ENCODE assay signal across 12 cellular contexts in the genomic region with DNA sequence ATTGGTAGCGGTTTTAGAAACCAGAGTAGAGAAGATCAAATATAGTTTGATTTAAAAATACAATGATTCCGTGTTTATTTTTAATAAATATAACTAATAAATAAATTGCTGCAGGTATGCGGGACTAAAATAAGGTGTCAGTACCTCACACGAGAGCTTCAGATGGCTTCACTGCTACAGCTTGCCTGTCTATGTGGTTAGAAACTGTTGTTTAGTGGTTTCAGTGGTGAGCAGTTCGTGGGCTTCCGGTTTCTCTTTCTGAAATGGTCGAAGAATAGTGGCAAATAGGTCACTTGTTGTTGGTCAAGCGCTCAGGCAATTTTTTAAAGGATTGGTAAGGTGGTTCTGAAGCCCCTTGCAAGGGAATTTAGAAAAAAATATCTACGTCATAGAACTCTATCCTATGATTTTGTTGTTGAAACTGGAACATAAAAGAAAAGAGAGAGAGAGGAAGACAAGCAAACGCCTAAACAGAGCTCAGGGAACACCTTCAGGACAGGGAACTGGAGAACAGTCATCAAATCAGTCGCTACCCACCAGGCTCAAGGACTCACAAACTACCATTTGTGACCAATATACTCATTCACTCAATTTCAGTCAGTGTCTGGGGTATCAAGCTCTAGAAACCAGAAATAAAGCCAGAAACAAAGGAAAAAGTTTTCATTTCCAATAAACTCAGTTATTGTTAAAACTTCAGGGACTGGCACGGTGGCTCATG. TPM values are rescaled to one million over a fixed set of nuclear protein-coding genes. Genes with fewer than 3 reads are reported as not detected.
DNase-seq lines count a peak whose midpoint lies in the region; ATAC-seq and TF ChIP-seq lines count a peak whose summit lies in the region.
"Had no signal": no experiment of that assay in that cellular context is flagged by ENCODE, and none has a peak within 500 bp of the region (broad histone marks: within the 10 kb centered on the region; RNA-seq: fewer than 3 reads in every experiment).

No MANE protein-coding gene starts in this region.

- peak; percentile 81 for ATAC-seq in HG02870 (IDR thresholded peaks at IDR 0.05; ENCODE audit: unreplicated experiment)

- H3K4me1 ChIP-seq in PC-9 (replicated peaks; ENCODE audit: insufficient read depth), result no peaks in the 10 kb centered on the region
- peaks cover 4% of the 10 kb centered on the region for H3K4me1 ChIP-seq in smooth muscle cell (ENCODE audit: low read depth)

- H3K4me2 ChIP-seq in PC-9 (no peak overlapping the region), smooth muscle cell (no peak overlapping the region)

- H4K20me1 ChIP-seq in PC-9 (ENCODE audit: insufficient read depth) (no peaks in the 10 kb centered on the region), smooth muscle cell (ENCODE audit: low read depth) (no peaks in the 10 kb centered on the region)

- no TSS peak for BruUV-seq in PC-9 (replicated peaks; lab: Mats Ljungman, UMichigan)

- H3K36me3 ChIP-seq in PC-9 (ENCODE audit: low read depth), result no peaks in the 10 kb centered on the region
- H3K36me3 ChIP-seq in smooth muscle cell (ENCODE audit: low read depth), result no peaks in the 10 kb centered on the region
- H3K36me3 ChIP-seq: brain microvascular endothelial cell had no signal

- WGBS in smooth muscle cell (ENCODE audit: low lambda C conversion rate), result 93% methylated on average over 12 of the region's 12 CpGs

- CTCF ChIA-PET in PC-9 (lab: Charles Lee), result interaction anchor here (0.6 kb wide), 1 partner anchor 1035 kb away, joined by 3 read pairs; no protein-coding TSS in a partner anchor

- H3K9me3 ChIP-seq in PC-9 (ENCODE audit: insufficient read depth, low read depth) (no peaks in the 10 kb centered on the region), smooth muscle cell (replicated peaks; ENCODE audit: low read depth) (no peaks in the 10 kb centered on the region)

- H3K9ac ChIP-seq in smooth muscle cell (ENCODE audit: low read depth), result no peak overlapping the region

- POLR2A ChIA-PET in PC-9 (lab: Charles Lee; ENCODE audit: unreplicated experiment), result no interaction called here

- intact Hi-C loops in PC-9 (cut with micrococcal nuclease; ENCODE audit: unreplicated experiment), result no loop called here

- H3K9me2 ChIP-seq in PC-9 (ENCODE audit: insufficient read depth), result no peaks in the 10 kb centered on the region

- H3K79me2 ChIP-seq in PC-9 (ENCODE audit: low read depth) (no peaks in the 10 kb centered on the region), smooth muscle cell (ENCODE audit: low read depth) (no peaks in the 10 kb centered on the region)

- H3K27ac ChIP-seq in PC-9 (no peak overlapping the region), smooth muscle cell (ENCODE audit: low read depth) (no peak overlapping the region)
- H3K27ac ChIP-seq: 22Rv1, brain microvascular endothelial cell had no signal

- TF ChIP-seq CTCF in PC-9 (conservative IDR thresholded peaks at IDR 0.05) (no peak), smooth muscle cell (IDR thresholded peaks at IDR 0.05; ENCODE audit: borderline replicate concordance, insufficient read depth, poor library complexity, severe bottlenecking) (no peak)

- no peak overlapping the region for H3K4me3 ChIP-seq in PC-9
- no peak overlapping the region for H3K4me3 ChIP-seq in smooth muscle cell

- H2AFZ ChIP-seq in PC-9, result no peak overlapping the region
- H2AFZ ChIP-seq in smooth muscle cell (ENCODE audit: low read depth), result no peak overlapping the region

- DNase-seq in NK-92 (lab: John Stamatoyannopoulos, UW; ENCODE audit: unreplicated experiment) (peak; percentile 7), NOMO-1 treated with dmso at 0.1 percent for 144 hours (lab: John Stamatoyannopoulos, UW; ENCODE audit: unreplicated experiment) (peak; percentile 37), SK-N-DZ (ENCODE audit: low spot score) (no peak), PC-9 (no peak), smooth muscle cell (lab: John Stamatoyannopoulos, UW; ENCODE audit: unreplicated experiment) (no peak)
- no peak for DNase-seq in NK-92 treated with Interleukin-12 subunit alpha and Interleukin-12 subunit beta, amount 100 ng/mL, for 24 hours (lab: John Stamatoyannopoulos, UW)
- DNase-seq in stimulated activated CD8-positive, alpha-beta memory T cell treated with anti-CD3 and anti-CD28 coated beads, Interleukin-7, amount 100 ng/mL, for 4 hours (ENCODE audit: low read depth in 2 of 2), result peak; percentile 15 to 24
- DNase-seq: brain microvascular endothelial cell, NCI-H1105 treated with DMSO at 0.1 percent for 48 hours, substantia nigra had no signal

- no peaks in the 10 kb centered on the region for H3K27me3 ChIP-seq in PC-9 (ENCODE audit: insufficient read depth, low read depth)
- no peaks in the 10 kb centered on the region for H3K27me3 ChIP-seq in smooth muscle cell (ENCODE audit: low read depth)
- H3K27me3 ChIP-seq: brain microvascular endothelial cell had no signal

- H3F3A ChIP-seq in PC-9 (ENCODE audit: insufficient read depth, low read depth), result no peaks in the 10 kb centered on the region
- H3F3A ChIP-seq in smooth muscle cell (ENCODE audit: low read depth), result no peaks in the 10 kb centered on the region

RNA-seq across cellular contexts. Expression of gene GABARAPL1, which starts 31.3 kb away (rescaled TPM):
- polyA plus RNA-seq in SK-N-DZ (2014; cell fraction: cytosol; rRNA removed), result 22.4 and 25.9 TPM in 2 replicates
- polyA plus RNA-seq in SK-N-DZ (2014; cell fraction: nucleus; rRNA removed), result 23.8 and 24.2 TPM in 2 replicates
- total RNA-seq in PC-9 (2021) (85.6 and 143 TPM in 2 replicates), smooth muscle cell (83.4 and 101 TPM in 2 replicates)
- polyA plus RNA-seq in smooth muscle cell, result 87.3 and 90.0 TPM in 2 replicates

Comparison
In these comparisons a context has a peak if more than half of its experiments do, and no peak if none do; other contexts are left out.
1. DNase-seq: peak in NK-92 (single experiment), NOMO-1 treated with dmso at 0.1 percent for 144 hours (single experiment) and stimulated activated CD8-positive, alpha-beta memory T cell treated with anti-CD3 and anti-CD28 coated beads, Interleukin-7, amount 100 ng/mL, for 4 hours (2 of 2); none in NK-92 treated with Interleukin-12 subunit alpha and Interleukin-12 subunit beta, amount 100 ng/mL, for 24 hours (single experiment), SK-N-DZ (single experiment), PC-9 (0 of 2) and smooth muscle cell (single experiment).